20 cellular contexts compared by ENCODE assay signal in genomic region chr6:43490523-43490939, GRCh38. TPM values are rescaled to one million over a fixed set of nuclear protein-coding genes. Genes with fewer than 3 reads are reported as not detected.
DNase-seq lines count a peak whose midpoint lies in the region; ATAC-seq and TF ChIP-seq lines count a peak whose summit lies in the region.
"Had no signal": no experiment of that assay in that cellular context is flagged by ENCODE, and none has a peak within 500 bp of the region (broad histone marks: within the 10 kb centered on the region; RNA-seq: fewer than 3 reads in every experiment).

No MANE protein-coding gene starts in this region.

- H3K9ac ChIP-seq in mammary epithelial cell (ENCODE audit: insufficient read depth, low read length), result no peak overlapping the region

- H4K20me1 ChIP-seq in mammary epithelial cell (ENCODE audit: insufficient read depth, low read length) (no peaks in the 10 kb centered on the region), hepatocyte (ENCODE audit: insufficient read depth, poor library complexity, severe bottlenecking) (peaks cover 35% of the 10 kb centered on the region)

- H2AFZ ChIP-seq in mammary epithelial cell (ENCODE audit: low read depth, low read length) (no peak overlapping the region), hepatocyte (no peak overlapping the region)
- H2AFZ ChIP-seq: GM23338 had no signal

- 100% methylated on average over 3 of the region's 6 CpGs for WGBS in mammary epithelial cell (ENCODE audit: low coverage, missing lambda C conversion rate)
- WGBS in hepatocyte (ENCODE audit: low lambda C conversion rate, missing lambda C conversion rate), result 78% methylated on average over 6 of the region's 6 CpGs

- BruUV-seq in MCF 10A (replicated peaks; lab: Mats Ljungman, UMichigan), result no TSS peak
- no TSS peak for BruUV-seq in mammary epithelial cell (replicated peaks; lab: Mats Ljungman, UMichigan)

- H3K4me3 Mint-ChIP-seq in MCF 10A (ENCODE audit: unreplicated experiment) (no peak overlapping the region), glutamatergic neuron (ENCODE audit: unreplicated experiment) (peak overlapping the region; percentile 78), neural crest cell (no peak overlapping the region)
- H3K4me3 Mint-ChIP-seq: GM23338 had no signal

- POLR2A ChIA-PET in MCF 10A (lab: Yijun Ruan, JAX), result interaction anchor here (1.4 to 9.6 kb wide), 5 partner anchors 10 to 63 kb away, joined by 3 to 209 read pairs (median 10); partner anchors contain the start of genes ABCC10, DLK2, POLR1C and TJAP1

- H3K27ac Mint-ChIP-seq in MCF 10A (ENCODE audit: low read depth, unreplicated experiment) (peak overlapping the region; percentile 58), glutamatergic neuron (ENCODE audit: unreplicated experiment) (peak overlapping the region; percentile 94), neural crest cell (ENCODE audit: unreplicated experiment) (peak overlapping the region; percentile 75)

- CTCF ChIA-PET in MCF 10A (lab: Yijun Ruan, JAX) (interaction anchor here (0.6 to 9.0 kb wide), 5 partner anchors 15 to 128 kb away, joined by 3 to 93 read pairs (median 3); partner anchors contain the start of gene DLK2), mammary epithelial cell (lab: Charles Lee; ENCODE audit: low non-redundant PET) (interaction anchor here (0.6 kb wide), 1 partner anchor 34 kb away, joined by 3 read pairs; no protein-coding TSS in a partner anchor)

- H3K36me3 ChIP-seq in mammary epithelial cell (ENCODE audit: insufficient read depth, low read length) (no peaks in the 10 kb centered on the region), hepatocyte (replicated peaks; ENCODE audit: insufficient read depth, low read depth) (no peaks in the 10 kb centered on the region)

- intact Hi-C loops in MCF 10A (cut with micrococcal nuclease), result no loop called here
- intact Hi-C loops in mammary epithelial cell (cut with micrococcal nuclease), result no loop called here

- H3K36me3 Mint-ChIP-seq in MCF 10A (ENCODE audit: insufficient read depth, unreplicated experiment) (peaks cover 25% of the 10 kb centered on the region), glutamatergic neuron (ENCODE audit: unreplicated experiment) (peaks cover 4% of the 10 kb centered on the region), neural crest cell (ENCODE audit: low read depth) (no peaks in the 10 kb centered on the region)

- no peak overlapping the region for H3K4me3 ChIP-seq in mammary epithelial cell (replicated peaks in 1 of 3; ENCODE audit: insufficient read depth in 1 of 3, low read depth in 2 of 3, low read length in 3 of 3)
- H3K4me3 ChIP-seq in hepatocyte, result no peak overlapping the region
- H3K4me3 ChIP-seq: GM23338, K562 had no signal

- no peaks in the 10 kb centered on the region for H3K9me3 Mint-ChIP-seq in MCF 10A (ENCODE audit: unreplicated experiment)
- H3K9me3 Mint-ChIP-seq in glutamatergic neuron (ENCODE audit: unreplicated experiment), result peaks cover 5% of the 10 kb centered on the region
- H3K9me3 Mint-ChIP-seq in neural crest cell, result no peaks in the 10 kb centered on the region
- H3K9me3 Mint-ChIP-seq: GM23338 had no signal

- H3K27me3 ChIP-seq in mammary epithelial cell (ENCODE audit: insufficient read depth, low read length), result no peaks in the 10 kb centered on the region
- H3K27me3 ChIP-seq in hepatocyte, result no peaks in the 10 kb centered on the region

- dilution Hi-C loops in mammary epithelial cell (cut with HindIII; ENCODE audit: low sequenced_read_pairs), result no loop called here

- H3K27me3 Mint-ChIP-seq in MCF 10A (ENCODE audit: insufficient read depth, unreplicated experiment) (no peaks in the 10 kb centered on the region), glutamatergic neuron (ENCODE audit: unreplicated experiment) (peaks cover 8% of the 10 kb centered on the region), neural crest cell (ENCODE audit: low read depth) (no peaks in the 10 kb centered on the region)

- H3K79me2 ChIP-seq in mammary epithelial cell (ENCODE audit: insufficient read depth, low read length), result peaks cover 36% of the 10 kb centered on the region
- peaks cover 57% of the 10 kb centered on the region for H3K79me2 ChIP-seq in hepatocyte

- no peak overlapping the region for H3K4me2 ChIP-seq in mammary epithelial cell (ENCODE audit: insufficient read depth, low read depth, low read length)
- no peak overlapping the region for H3K4me2 ChIP-seq in hepatocyte
- H3K4me2 ChIP-seq: GM23338 had no signal

- ATAC-seq in HG02678 (IDR thresholded peaks at IDR 0.05; ENCODE audit: unreplicated experiment), result no peak
- ATAC-seq: GM23338, HCT116, K562 had no signal

- TF ChIP-seq CTCF in MCF 10A (IDR thresholded peaks at IDR 0.05; ENCODE audit: unreplicated experiment) (no peak), mammary epithelial cell (conservative IDR thresholded peaks at IDR 0.05 in 1 of 2, IDR thresholded peaks at IDR 0.05 in 1 of 2; ENCODE audit: extremely low read depth in 1 of 2, insufficient read depth in 1 of 2, low read depth in 1 of 2, low read length in 2 of 2) (no peak), glutamatergic neuron (IDR thresholded peaks at IDR 0.05; ENCODE audit: partially characterized antibody, unreplicated experiment) (no peak), neural crest cell (conservative IDR thresholded peaks at IDR 0.05) (no peak), hepatocyte (IDR thresholded peaks at IDR 0.05; ENCODE audit: poor library complexity) (no peak)

- DNase-seq in MCF 10A (ENCODE audit: unreplicated experiment) (no peak), mammary epithelial cell (no peak), glutamatergic neuron (no peak), neural crest cell (ENCODE audit: low read depth, low spot score) (no peak), hepatocyte (ENCODE audit: low spot score) (no peak), retina (no peak), SW480 (ENCODE audit: low spot score) (no peak)
- DNase-seq: AML-193; DMS79 treated with DMSO at 0.1 percent for 48 hours; NCI-H1105 treated with DMSO at 0.1 percent for 48 hours; NCI-H1694; NCI-H2081 treated with DMSO at 0.1 percent for 48 hours; NCI-H446 treated with DMSO at 0.1 percent for 48 hours; NK-92 treated with Interleukin-12 subunit alpha and Interleukin-12 subunit beta, amount 100 ng/mL, for 24 hours; Right ventricle myocardium superior had no signal

- no peaks in the 10 kb centered on the region for H3K9me3 ChIP-seq in mammary epithelial cell (replicated peaks; ENCODE audit: insufficient read depth, low read length)
- H3K9me3 ChIP-seq in hepatocyte (ENCODE audit: low read depth), result no peaks in the 10 kb centered on the region

- in situ Hi-C loops in mammary epithelial cell (cut with MboI; ENCODE audit: low sequenced_read_pairs in 2 of 2), result loop anchor here in 1 of 2 donors (10.0 kb wide), 1 partner anchor 136 kb away; no protein-coding TSS in a partner anchor

- H3K27ac ChIP-seq in mammary epithelial cell (ENCODE audit: insufficient read depth, low read depth, low read length) (no peak overlapping the region), hepatocyte (no peak overlapping the region)
- H3K27ac ChIP-seq: 22Rv1 had no signal

- no peaks in the 10 kb centered on the region for H3K9me2 ChIP-seq in hepatocyte (replicated peaks; ENCODE audit: insufficient read depth)

- peaks cover 64% of the 10 kb centered on the region for H3K4me1 ChIP-seq in mammary epithelial cell (ENCODE audit: insufficient read depth, low read length)
- H3K4me1 ChIP-seq in hepatocyte (ENCODE audit: insufficient read depth), result peaks cover 32% of the 10 kb centered on the region

- peaks cover 46% of the 10 kb centered on the region for H3K4me1 Mint-ChIP-seq in MCF 10A (ENCODE audit: insufficient read depth, unreplicated experiment)
- peaks cover 31% of the 10 kb centered on the region for H3K4me1 Mint-ChIP-seq in glutamatergic neuron (ENCODE audit: low read depth, unreplicated experiment)
- peaks cover 27% of the 10 kb centered on the region for H3K4me1 Mint-ChIP-seq in neural crest cell

RNA-seq across cellular contexts. Expression of gene TJAP1, which starts 13.2 kb away (rescaled TPM):
- 70.9 and 78.9 TPM in 2 replicates for total RNA-seq in MCF 10A (2022)
- total RNA-seq in mammary epithelial cell, result 10 to 100 TPM; 26.8 to 80.5 TPM
- 34.1 TPM for polyA plus RNA-seq in mammary epithelial cell
- polyA minus RNA-seq in mammary epithelial cell, result 37.0 TPM
- 30.9 TPM for total RNA-seq in glutamatergic neuron (ENCODE audit: unreplicated experiment)
- 47.3 and 52.1 TPM in 2 replicates for total RNA-seq in neural crest cell
- 14.6 and 16.4 TPM in 2 replicates for total RNA-seq in hepatocyte
- 10.3 and 13.8 TPM in 2 replicates for polyA plus RNA-seq in hepatocyte

RNA-seq across cellular contexts. Expression of gene LRRC73, which starts 19.6 kb away (rescaled TPM):
- total RNA-seq in MCF 10A (2022) (0.37 and 1.2 TPM in 2 replicates), mammary epithelial cell (1 to 10 TPM in 1 of 2 donors, under 1 TPM in 1; 0.83 to 1.6 TPM), glutamatergic neuron (ENCODE audit: unreplicated experiment) (1.2 TPM), neural crest cell (2.1 and 2.7 TPM in 2 replicates), hepatocyte (0.28 TPM in 1 of 2 replicates, not detected in the other)
- polyA plus RNA-seq in mammary epithelial cell (0.75 TPM), hepatocyte (0.07 and 0.22 TPM in 2 replicates)
- not detected for polyA minus RNA-seq in mammary epithelial cell

RNA-seq across cellular contexts. Expression of gene YIPF3, which starts 26.2 kb away (rescaled TPM):
- total RNA-seq in MCF 10A (2022) (65.1 and 72.9 TPM in 2 replicates), mammary epithelial cell (10 to 100 TPM; 71.2 to 83.8 TPM), glutamatergic neuron (ENCODE audit: unreplicated experiment) (198 TPM), neural crest cell (85.7 and 93.0 TPM in 2 replicates), hepatocyte (179 and 198 TPM in 2 replicates)
- polyA plus RNA-seq in mammary epithelial cell (112 TPM), hepatocyte (163 and 166 TPM in 2 replicates)
- 104 TPM for polyA minus RNA-seq in mammary epithelial cell

RNA-seq across cellular contexts. Expression of gene POLR1C, which starts 26.4 kb away (rescaled TPM):
- total RNA-seq in MCF 10A (2022) (54.9 and 63.6 TPM in 2 replicates), mammary epithelial cell (10 to 100 TPM; 28.2 to 50.5 TPM), glutamatergic neuron (ENCODE audit: unreplicated experiment) (18.9 TPM), neural crest cell (45.8 and 60.8 TPM in 2 replicates), hepatocyte (26.1 and 37.7 TPM in 2 replicates)
- polyA plus RNA-seq in mammary epithelial cell (63.6 TPM), hepatocyte (33.7 and 36.2 TPM in 2 replicates)
- 200 TPM for polyA minus RNA-seq in mammary epithelial cell

RNA-seq across cellular contexts. Expression of gene DLK2, which starts 35.2 kb away (rescaled TPM):
- 13.6 and 30.2 TPM in 2 replicates for total RNA-seq in MCF 10A (2022)
- 10 to 100 TPM; 45.2 to 49.9 TPM for total RNA-seq in mammary epithelial cell
- 53.9 TPM for polyA plus RNA-seq in mammary epithelial cell
- 51.4 TPM for polyA minus RNA-seq in mammary epithelial cell
- 2.2 TPM for total RNA-seq in glutamatergic neuron (ENCODE audit: unreplicated experiment)
- total RNA-seq in neural crest cell, result 1.5 and 1.6 TPM in 2 replicates
- 0.33 and 0.60 TPM in 2 replicates for total RNA-seq in hepatocyte
- 1.8 and 2.1 TPM in 2 replicates for polyA plus RNA-seq in hepatocyte
